1 cellular context compared by ENCODE assay signal in the genomic region with DNA sequence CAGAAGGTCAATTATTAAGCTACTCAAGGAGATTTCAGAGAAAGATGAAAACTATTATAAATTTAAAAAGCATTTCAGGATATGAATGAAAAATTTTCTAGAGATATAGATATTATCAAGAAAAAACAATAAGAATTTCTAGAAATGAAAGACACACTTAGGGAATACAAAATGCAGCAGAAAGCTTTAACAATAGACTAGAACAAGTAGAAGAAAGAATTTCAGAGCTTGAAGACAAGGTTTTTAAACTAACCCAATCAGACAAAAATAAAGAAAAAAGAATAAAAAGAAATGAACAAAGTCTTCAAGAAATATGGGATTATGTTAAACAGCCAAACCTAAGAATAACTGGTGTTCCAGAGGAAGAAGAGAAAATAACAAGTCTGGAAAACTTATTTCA.
TF ChIP-seq lines count a peak whose summit lies in the region.

No MANE protein-coding gene starts in this region.

TF ChIP-seq in HepG2, 621 proteins besides CTCF, POLR2A, EP300 and RAD21:
- TF ChIP-seq RFX3 (CRISPR knock-in tag; IDR thresholded peaks at IDR 0.05) = no peak
- peak; percentile 53; the same call in 1 of the 2 replicates for TF ChIP-seq ZNF160 (CRISPR knock-in tag; IDR thresholded peaks at IDR 0.05)
